ENCODE assay signal across 9 cellular contexts in genomic region chr7:74097937-74098614, GRCh38. TPM values are rescaled to one million over a fixed set of nuclear protein-coding genes. Genes with fewer than 3 reads are reported as not detected.
DNase-seq lines count a peak whose midpoint lies in the region; ATAC-seq and TF ChIP-seq lines count a peak whose summit lies in the region.
"Had no signal": no experiment of that assay in that cellular context is flagged by ENCODE, and none has a peak within 500 bp of the region (broad histone marks: within the 10 kb centered on the region; RNA-seq: fewer than 3 reads in every experiment).

No MANE protein-coding gene starts in this region.

- peaks cover 61% of the 10 kb centered on the region for H3K4me1 Mint-ChIP-seq in dendritic cell treated with granulocyte-macrophage colony-stimulating factor and Interleukin-4, amounts not matched to agents 40 ng/mL and 50 ng/mL, for 4 days (ENCODE audit: low read depth)
- peaks cover 21% of the 10 kb centered on the region for H3K4me1 Mint-ChIP-seq in neural crest cell

- no peaks in the 10 kb centered on the region for H3K27me3 Mint-ChIP-seq in dendritic cell treated with granulocyte-macrophage colony-stimulating factor and Interleukin-4, amounts not matched to agents 40 ng/mL and 50 ng/mL, for 4 days
- H3K27me3 Mint-ChIP-seq in neural crest cell (ENCODE audit: low read depth) = no peaks in the 10 kb centered on the region

- no peaks in the 10 kb centered on the region for H3K9me3 Mint-ChIP-seq in dendritic cell treated with granulocyte-macrophage colony-stimulating factor and Interleukin-4, amounts not matched to agents 40 ng/mL and 50 ng/mL, for 4 days
- H3K9me3 Mint-ChIP-seq in neural crest cell = peaks cover 3% of the 10 kb centered on the region

- H3K27ac Mint-ChIP-seq in dendritic cell treated with granulocyte-macrophage colony-stimulating factor and Interleukin-4, amounts not matched to agents 40 ng/mL and 50 ng/mL, for 4 days = peak overlapping the region; percentile 86
- H3K27ac Mint-ChIP-seq in neural crest cell (ENCODE audit: unreplicated experiment) = no peak overlapping the region

- H3K4me3 ChIP-seq in AG10803 (ENCODE audit: low read length) = no peak overlapping the region

- no peak overlapping the region for H3K4me3 Mint-ChIP-seq in dendritic cell treated with granulocyte-macrophage colony-stimulating factor and Interleukin-4, amounts not matched to agents 40 ng/mL and 50 ng/mL, for 4 days
- H3K4me3 Mint-ChIP-seq in neural crest cell = peak overlapping the region; percentile 24

- ATAC-seq in HG02852 (IDR thresholded peaks at IDR 0.05; ENCODE audit: unreplicated experiment) (no peak), HG03342 (IDR thresholded peaks at IDR 0.05; ENCODE audit: unreplicated experiment) (no peak)

- intact Hi-C loops in dendritic cell treated with granulocyte-macrophage colony-stimulating factor and Interleukin-4, amounts not matched to agents 40 ng/mL and 50 ng/mL, for 4 days (cut with micrococcal nuclease) = no loop called here

- peaks cover 84% of the 10 kb centered on the region for H3K36me3 Mint-ChIP-seq in dendritic cell treated with granulocyte-macrophage colony-stimulating factor and Interleukin-4, amounts not matched to agents 40 ng/mL and 50 ng/mL, for 4 days (ENCODE audit: low read depth)
- H3K36me3 Mint-ChIP-seq in neural crest cell (ENCODE audit: low read depth) = peaks cover 14% of the 10 kb centered on the region

- no peak for TF ChIP-seq CTCF in AG10803 (conservative IDR thresholded peaks at IDR 0.05; ENCODE audit: low read length)
- TF ChIP-seq CTCF in neural crest cell (conservative IDR thresholded peaks at IDR 0.05) = no peak

- DNase-seq in AG10803 (ENCODE audit: low read depth) (peak; percentile 96), LHCN-M2 (ENCODE audit: low read depth) (peak; percentile 93), neural crest cell (ENCODE audit: low read depth, low spot score) (no peak), NCI-H748 treated with DMSO at 0.1 percent for 48 hours (lab: John Stamatoyannopoulos, UW) (no peak), NCI-H187 treated with DMSO at 0.1 percent for 48 hours (lab: John Stamatoyannopoulos, UW) (no peak)
- DNase-seq: NCI-H524 treated with DMSO at 0.1 percent for 48 hours had no signal

RNA-seq across cellular contexts. Expression of gene LIMK1, which starts 14.5 kb away (rescaled TPM):
- total RNA-seq in LHCN-M2 (2014; rRNA removed) (103 and 121 TPM in 2 replicates), neural crest cell (80.4 and 82.1 TPM in 2 replicates)
- polyA plus RNA-seq in LHCN-M2 (2012) = 79.1 TPM

Comparison
In these comparisons a context has a peak if more than half of its experiments do, and no peak if none do; other contexts are left out.
1. DNase-seq: peak in AG10803 (single experiment) and LHCN-M2 (single experiment); none in neural crest cell (single experiment), NCI-H748 treated with DMSO at 0.1 percent for 48 hours (single experiment) and NCI-H187 treated with DMSO at 0.1 percent for 48 hours (single experiment).